Comparison of ENCODE assay signal across 31 cellular contexts in the genomic region with DNA sequence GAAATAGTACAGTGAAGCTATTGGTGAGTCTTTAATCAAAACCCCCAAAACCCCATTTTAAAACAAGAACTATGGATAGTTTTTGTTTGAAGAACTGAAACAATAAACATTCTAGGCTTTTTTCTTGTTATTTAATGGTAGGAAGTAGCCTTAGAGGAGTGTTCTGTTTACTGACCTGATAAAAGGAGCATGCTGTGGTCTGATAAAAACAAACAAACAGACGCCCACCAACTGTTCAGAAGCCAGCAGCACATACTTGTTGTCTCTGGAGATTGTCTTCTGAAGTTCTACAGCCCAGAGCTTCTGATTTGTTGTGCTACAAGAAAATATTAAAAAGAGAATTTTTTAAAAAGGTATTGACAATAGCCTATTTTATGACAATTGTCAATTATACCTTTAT.
"Had no signal": no experiment of that assay in that cellular context is flagged by ENCODE, and none has a peak within 500 bp of the region (broad histone marks: within the 10 kb centered on the region; RNA-seq: fewer than 3 reads in every experiment).

No MANE protein-coding gene starts in this region.

- DNase-seq: activated CD4-positive, alpha-beta T cell treated with anti-CD3 and anti-CD28 coated beads for 36 hours; activated CD4-positive, alpha-beta T cell treated with anti-CD3 and anti-CD28 coated beads, Interleukin-2, amount 10 ng/mL, durations not matched to agents 7 days and 5 days; activated CD4-positive, alpha-beta T cell treated with anti-CD3 and anti-CD28 coated beads, Interleukin-2, amount 50 U/mL, for 48 hours; activated CD8-positive, alpha-beta T cell treated with anti-CD3 and anti-CD28 coated beads, Interleukin-2, amount 10 ng/mL, durations not matched to agents 7 days and 5 days; activated gamma-delta T cell; activated naive CD4-positive, alpha-beta T cell treated with Interleukin-2 at 50 U/mL for 16 hours; activated naive CD8-positive, alpha-beta T cell treated with anti-CD3 and anti-CD28 coated beads, Interleukin-2, amount 10 ng/mL, durations not matched to agents 7 days and 5 days; activated T-cell treated with anti-CD3 and anti-CD28 coated beads, Interleukin-2, amount 50 U/mL, for 24 hours; adrenal gland; caudate nucleus; Karpas-422; KBM-7; MG63; NCI-H1048; NCI-H1105 treated with DMSO at 0.1 percent for 48 hours; NCI-H1436; NCI-H1694; NCI-H1930; NCI-H2081 treated with DMSO at 0.1 percent for 48 hours; NCI-H226; NCI-H446 treated with DMSO at 0.1 percent for 48 hours; NCI-H524; NCI-H69; SHP77; SJCRH30 had no signal

- H3K27ac ChIP-seq: adrenal gland, SJCRH30, SK-N-MC had no signal

- ATAC-seq: activated CD4-positive, alpha-beta T cell treated with anti-CD3 and anti-CD28 coated beads for 36 hours; activated CD4-positive, CD25-positive, alpha-beta regulatory T cell treated with anti-CD3 and anti-CD28 coated beads, Interleukin-2, amount 50 U/mL, for 24 hours; activated CD8-positive, alpha-beta T cell treated with anti-CD3 and anti-CD28 coated beads, Interleukin-2, amount 10 ng/mL, durations not matched to agents 7 days and 5 days; Panc1; WTC11 had no signal

- H3K4me1 ChIP-seq: adrenal gland, SJCRH30 had no signal

- H3K27me3 ChIP-seq: adrenal gland, MG63, SJCRH30 had no signal

- FAIRE-seq: astrocyte, bronchial epithelial cell had no signal

- H3K4me3 ChIP-seq: adrenal gland, MG63, SJCRH30, SK-N-MC had no signal
